In genomic region chr1:171484760-171485374, GRCh38 we compare ENCODE assay signal across 8 cellular contexts. TPM values are rescaled to one million over a fixed set of nuclear protein-coding genes. Genes with fewer than 3 reads are reported as not detected.
DNase-seq lines count a peak whose midpoint lies in the region; ATAC-seq and TF ChIP-seq lines count a peak whose summit lies in the region.

No MANE protein-coding gene starts in this region.

- TF ChIP-seq CTCF in colonic mucosa (IDR thresholded peaks at IDR 0.05) = peak; percentile 79

- H3K27ac ChIP-seq in colonic mucosa = peak overlapping the region; percentile 100
- H3K27ac ChIP-seq in muscle layer of colon (ENCODE audit: low read depth, low read length) = peak overlapping the region; percentile 100

- ATAC-seq in HG02610 (IDR thresholded peaks at IDR 0.05; ENCODE audit: unreplicated experiment) = peak; percentile 66

- DNase-seq in SKM-1 treated with dmso at 0.1 percent for 144 hours (lab: John Stamatoyannopoulos, UW; ENCODE audit: unreplicated experiment) = peak; percentile 82
- no peak for DNase-seq in SKM-1 (lab: John Stamatoyannopoulos, UW; ENCODE audit: unreplicated experiment)
- DNase-seq in NCI-H69 (lab: John Stamatoyannopoulos, UW) = peak; percentile 55
- DNase-seq in colonic mucosa = no peak
- DNase-seq in NK-92 treated with Interleukin-12 subunit alpha and Interleukin-12 subunit beta, amount 100 ng/mL, for 24 hours (lab: John Stamatoyannopoulos, UW) = no peak
- no peak for DNase-seq in KBM-7

- intact Hi-C loops in colonic mucosa (cut with DNase I) = no loop called here

- H3K9ac ChIP-seq in colonic mucosa (ENCODE audit: low read depth in 2 of 2, low read length in 2 of 2) (peak overlapping the region; percentile 24 to 98), muscle layer of colon (ENCODE audit: low read length) (peak overlapping the region; percentile 93)

- in situ Hi-C loops in KBM-7 (cut with MboI; ENCODE audit: low pct_unique_long_range_greater_than_20kb, low sequenced_read_pairs) = no loop called here

- no peaks in the 10 kb centered on the region for H3K36me3 ChIP-seq in colonic mucosa
- no peaks in the 10 kb centered on the region for H3K36me3 ChIP-seq in muscle layer of colon (ENCODE audit: insufficient read depth, low read length)

- H3K4me1 ChIP-seq in colonic mucosa = peaks cover 15% of the 10 kb centered on the region
- peaks cover 39% of the 10 kb centered on the region for H3K4me1 ChIP-seq in muscle layer of colon (ENCODE audit: insufficient read depth, low read length)

- no peaks in the 10 kb centered on the region for H3K9me3 ChIP-seq in colonic mucosa
- no peaks in the 10 kb centered on the region for H3K9me3 ChIP-seq in muscle layer of colon (ENCODE audit: low read length)

- no peaks in the 10 kb centered on the region for H3K27me3 ChIP-seq in colonic mucosa
- no peaks in the 10 kb centered on the region for H3K27me3 ChIP-seq in muscle layer of colon (ENCODE audit: control insufficient read depth in 1 of 2, insufficient read depth in 2 of 2, low read length in 2 of 2)

- H3K4me3 ChIP-seq in colonic mucosa = peak overlapping the region; percentile 89
- peak overlapping the region; percentile 84 to 90 for H3K4me3 ChIP-seq in muscle layer of colon (ENCODE audit: low read depth in 1 of 2, low read length in 2 of 2)

RNA-seq across cellular contexts. Expression of gene PRRC2C, which starts 0.5 kb away (rescaled TPM):
- total RNA-seq in colonic mucosa = 100 to 1,000 TPM; 136 to 142 TPM

Comparison
In these comparisons a context has a peak if more than half of its experiments do, and no peak if none do; other contexts are left out.
1. DNase-seq: peak in SKM-1 treated with dmso at 0.1 percent for 144 hours (single experiment) and NCI-H69 (single experiment); none in SKM-1 (single experiment), colonic mucosa (single experiment), NK-92 treated with Interleukin-12 subunit alpha and Interleukin-12 subunit beta, amount 100 ng/mL, for 24 hours (single experiment) and KBM-7 (single experiment).